ENCODE assay signal across 1 cellular context in the genomic region with DNA sequence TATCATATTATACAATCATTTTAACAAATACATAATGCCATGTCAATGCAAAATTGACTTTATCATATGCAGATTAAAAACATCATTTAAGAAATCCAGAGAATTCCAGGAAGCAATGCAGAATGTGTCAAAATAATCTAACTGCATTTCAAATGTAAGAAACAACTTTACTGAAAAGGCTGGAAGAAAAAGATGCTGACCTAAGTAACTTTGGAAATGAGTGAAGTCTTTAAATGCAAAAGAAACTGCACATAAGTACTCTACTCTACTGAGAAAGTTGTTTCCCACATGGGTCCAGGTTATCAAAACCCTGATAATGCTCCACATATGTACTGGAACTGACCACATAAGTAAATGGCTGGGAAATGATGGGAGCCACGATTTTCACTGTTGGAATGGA.
TF ChIP-seq lines count a peak whose summit lies in the region.

No MANE protein-coding gene starts in this region.

TF ChIP-seq in HepG2, 621 proteins besides CTCF, POLR2A, EP300 and RAD21 (continued from another document):
- TF ChIP-seq, protein P1, sequence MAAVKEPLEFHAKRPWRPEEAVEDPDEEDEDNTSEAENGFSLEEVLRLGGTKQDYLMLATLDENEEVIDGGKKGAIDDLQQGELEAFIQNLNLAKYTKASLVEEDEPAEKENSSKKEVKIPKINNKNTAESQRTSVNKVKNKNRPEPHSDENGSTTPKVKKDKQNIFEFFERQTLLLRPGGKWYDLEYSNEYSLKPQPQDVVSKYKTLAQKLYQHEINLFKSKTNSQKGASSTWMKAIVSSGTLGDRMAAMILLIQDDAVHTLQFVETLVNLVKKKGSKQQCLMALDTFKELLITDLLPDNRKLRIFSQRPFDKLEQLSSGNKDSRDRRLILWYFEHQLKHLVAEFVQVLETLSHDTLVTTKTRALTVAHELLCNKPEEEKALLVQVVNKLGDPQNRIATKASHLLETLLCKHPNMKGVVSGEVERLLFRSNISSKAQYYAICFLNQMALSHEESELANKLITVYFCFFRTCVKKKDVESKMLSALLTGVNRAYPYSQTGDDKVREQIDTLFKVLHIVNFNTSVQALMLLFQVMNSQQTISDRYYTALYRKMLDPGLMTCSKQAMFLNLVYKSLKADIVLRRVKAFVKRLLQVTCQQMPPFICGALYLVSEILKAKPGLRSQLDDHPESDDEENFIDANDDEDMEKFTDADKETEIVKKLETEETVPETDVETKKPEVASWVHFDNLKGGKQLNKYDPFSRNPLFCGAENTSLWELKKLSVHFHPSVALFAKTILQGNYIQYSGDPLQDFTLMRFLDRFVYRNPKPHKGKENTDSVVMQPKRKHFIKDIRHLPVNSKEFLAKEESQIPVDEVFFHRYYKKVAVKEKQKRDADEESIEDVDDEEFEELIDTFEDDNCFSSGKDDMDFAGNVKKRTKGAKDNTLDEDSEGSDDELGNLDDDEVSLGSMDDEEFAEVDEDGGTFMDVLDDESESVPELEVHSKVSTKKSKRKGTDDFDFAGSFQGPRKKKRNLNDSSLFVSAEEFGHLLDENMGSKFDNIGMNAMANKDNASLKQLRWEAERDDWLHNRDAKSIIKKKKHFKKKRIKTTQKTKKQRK (IDR thresholded peaks at IDR 0.05; ENCODE audit: low read length) = no peak
- TF ChIP-seq ZNF563 (CRISPR knock-in tag; IDR thresholded peaks at IDR 0.05) (no peak), MAFF (IDR thresholded peaks at IDR 0.05; ENCODE audit: low read depth, low read length) (peak; percentile 36; the same call in 1 of the 2 replicates)
TF ChIP-seq in HepG2: peak in this region for 2.
